10 cellular contexts compared by ENCODE assay signal in genomic region chr2:189178726-189179606, GRCh38. TPM values are rescaled to one million over a fixed set of nuclear protein-coding genes. Genes with fewer than 3 reads are reported as not detected.
DNase-seq lines count a peak whose midpoint lies in the region; ATAC-seq, FAIRE-seq and TF ChIP-seq lines count a peak whose summit lies in the region.
"Had no signal": no experiment of that assay in that cellular context is flagged by ENCODE, and none has a peak within 500 bp of the region (broad histone marks: within the 10 kb centered on the region; RNA-seq: fewer than 3 reads in every experiment).

No MANE protein-coding gene starts in this region.

- DNase-seq in activated T-cell treated with anti-CD3 and anti-CD28 coated beads, Interleukin-2, amount 50 U/mL, for 72 hours = no peak
- DNase-seq in activated T-cell treated with anti-CD3 and anti-CD28 coated beads for 4 hours (no peak), endodermal cell (peak; percentile 54), urothelium cell line (ENCODE audit: low spot score) (peak; percentile 28), WERI-Rb-1 (no peak), OCI-M1 (lab: John Stamatoyannopoulos, UW) (no peak)
- DNase-seq: activated CD8-positive, alpha-beta memory T cell treated with anti-CD3 and anti-CD28 coated beads for 24 hours had no signal

- peaks cover 16% of the 10 kb centered on the region for H3K4me1 Mint-ChIP-seq in activated T-cell treated with anti-CD3 and anti-CD28 coated beads, Interleukin-2, amount 50 U/mL, for 72 hours (ENCODE audit: low read depth)
- H3K4me1 Mint-ChIP-seq in endodermal cell = peaks cover 43% of the 10 kb centered on the region

- peak overlapping the region; percentile 44 to 51 for H3K4me3 Mint-ChIP-seq in activated T-cell treated with anti-CD3 and anti-CD28 coated beads, Interleukin-2, amount 50 U/mL, for 72 hours
- peak overlapping the region; percentile 76 for H3K4me3 Mint-ChIP-seq in endodermal cell

- FAIRE-seq in urothelium cell line (lab: Jason Lieb, UNC) = no peak

- H3K9me3 Mint-ChIP-seq in activated T-cell treated with anti-CD3 and anti-CD28 coated beads, Interleukin-2, amount 50 U/mL, for 72 hours = no peaks in the 10 kb centered on the region
- no peaks in the 10 kb centered on the region for H3K9me3 Mint-ChIP-seq in endodermal cell

- no peak for ATAC-seq in activated T-cell treated with anti-CD3 and anti-CD28 coated beads, Interleukin-2, amount 50 U/mL, for 72 hours (replicated peaks in 1 of 2)
- no peak for ATAC-seq in GM21717 (IDR thresholded peaks at IDR 0.05; ENCODE audit: unreplicated experiment)

- H3K4me1 ChIP-seq in endodermal cell (ENCODE audit: control insufficient read depth, insufficient read depth, low read length) (peaks cover 3% of the 10 kb centered on the region), mesodermal cell (ENCODE audit: control insufficient read depth, insufficient read depth, low read length, poor library complexity, severe bottlenecking) (peaks cover 7% of the 10 kb centered on the region)

- WGBS in endodermal cell (ENCODE audit: insufficient coverage in 1 of 2, insufficient read length in 1 of 2), 2 experiments = 3 to 13% methylated on average over 10 to 15 of the region's 15 CpGs
- 0 to 2% methylated on average over 6 to 10 of the region's 15 CpGs for WGBS in mesodermal cell (ENCODE audit: insufficient coverage in 2 of 2), 2 experiments

- no peak for TF ChIP-seq CTCF in endodermal cell (conservative IDR thresholded peaks at IDR 0.05)
- no peak for TF ChIP-seq CTCF in WERI-Rb-1 (IDR thresholded peaks at IDR 0.05; ENCODE audit: low read depth, low read length)

- H3K36me3 ChIP-seq in endodermal cell (ENCODE audit: control insufficient read depth, insufficient read depth, low read length) (peaks cover 4% of the 10 kb centered on the region), mesodermal cell (ENCODE audit: control insufficient read depth, insufficient read depth, low read length) (peaks cover 17% of the 10 kb centered on the region), WERI-Rb-1 (no peaks in the 10 kb centered on the region)

- H3K4me3 ChIP-seq in endodermal cell (ENCODE audit: low read length) (peak overlapping the region; percentile 96), mesodermal cell (ENCODE audit: extremely low read depth, insufficient read depth, low read length, poor library complexity, severe bottlenecking) (peak overlapping the region; percentile 85), WERI-Rb-1 (ENCODE audit: low read depth, low read length) (no peak overlapping the region)

- H3K27ac Mint-ChIP-seq in activated T-cell treated with anti-CD3 and anti-CD28 coated beads, Interleukin-2, amount 50 U/mL, for 72 hours = no peak overlapping the region
- peak overlapping the region; percentile 74 for H3K27ac Mint-ChIP-seq in endodermal cell

- H3K9ac ChIP-seq in endodermal cell (ENCODE audit: extremely low read depth, low read length, poor library complexity, severe bottlenecking) = peak overlapping the region; percentile 89

- H3K9me3 ChIP-seq in endodermal cell (ENCODE audit: control insufficient read depth, low read length) = no peaks in the 10 kb centered on the region
- H3K9me3 ChIP-seq in mesodermal cell (ENCODE audit: control insufficient read depth, low read length) = no peaks in the 10 kb centered on the region
- no peaks in the 10 kb centered on the region for H3K9me3 ChIP-seq in WERI-Rb-1 (ENCODE audit: severe bottlenecking)

- H3K27me3 ChIP-seq in endodermal cell (ENCODE audit: control insufficient read depth, insufficient read depth, low read length, poor library complexity, severe bottlenecking) = no peaks in the 10 kb centered on the region
- H3K27me3 ChIP-seq in WERI-Rb-1 (ENCODE audit: insufficient read depth, low read depth, severe bottlenecking) = no peaks in the 10 kb centered on the region

- H3K27ac ChIP-seq in endodermal cell (ENCODE audit: low read depth, low read length) (peak overlapping the region; percentile 67), mesodermal cell (ENCODE audit: low read depth, low read length, severe bottlenecking) (peak overlapping the region; percentile 91), WERI-Rb-1 (no peak overlapping the region)
- H3K27ac ChIP-seq: C4-2B had no signal

- no peaks in the 10 kb centered on the region for H3K36me3 Mint-ChIP-seq in activated T-cell treated with anti-CD3 and anti-CD28 coated beads, Interleukin-2, amount 50 U/mL, for 72 hours (ENCODE audit: insufficient read depth in 2 of 2)
- H3K36me3 Mint-ChIP-seq in endodermal cell (ENCODE audit: low read depth) = no peaks in the 10 kb centered on the region

- peaks cover 19% of the 10 kb centered on the region for H3K27me3 Mint-ChIP-seq in activated T-cell treated with anti-CD3 and anti-CD28 coated beads, Interleukin-2, amount 50 U/mL, for 72 hours (ENCODE audit: low read depth)
- no peaks in the 10 kb centered on the region for H3K27me3 Mint-ChIP-seq in endodermal cell (ENCODE audit: insufficient read depth)

RNA-seq across cellular contexts. Expression of gene COL5A2, which starts 0.6 kb away (rescaled TPM):
- total RNA-seq in activated T-cell treated with anti-CD3 and anti-CD28 coated beads, Interleukin-2, amount 50 U/mL, for 72 hours = 1 to 10 TPM in 1 of 2 donors, under 1 TPM in 1; 0.60 to 1.8 TPM
- 100 to 1,000 TPM; 117 to 153 TPM for total RNA-seq in endodermal cell
- polyA plus RNA-seq in endodermal cell (2013, experiment 1 of 2) = 104 TPM
- polyA plus RNA-seq in endodermal cell (2013, experiment 2 of 2) = 133 TPM
- 240 TPM for polyA plus RNA-seq in mesodermal cell (2013, experiment 1 of 2)
- polyA plus RNA-seq in mesodermal cell (2013, experiment 2 of 2) = 213 TPM

Comparison
In these comparisons a context has a peak if more than half of its experiments do, and no peak if none do; other contexts are left out.
1. DNase-seq: peak in endodermal cell (single experiment) and urothelium cell line (single experiment); none in activated T-cell treated with anti-CD3 and anti-CD28 coated beads, Interleukin-2, amount 50 U/mL, for 72 hours (0 of 2), activated T-cell treated with anti-CD3 and anti-CD28 coated beads for 4 hours (single experiment), WERI-Rb-1 (single experiment) and OCI-M1 (single experiment).
2. RNA of gene COL5A2, which starts 0.6 kb away (total RNA-seq): 117 to 153 TPM in endodermal cell; 0.60 to 1.8 TPM in activated T-cell treated with anti-CD3 and anti-CD28 coated beads, Interleukin-2, amount 50 U/mL, for 72 hours; every median in the first group is over 10 times any median in the second.